Comparison of ENCODE assay signal across 9 cellular contexts in genomic region chr10:132575320-132576201, GRCh38. TPM values are rescaled to one million over a fixed set of nuclear protein-coding genes. Genes with fewer than 3 reads are reported as not detected.
A peak's percentile ranks its signal among the peaks of the same experiment; 100 is the strongest.
DNase-seq lines count a peak whose midpoint lies in the region; TF ChIP-seq lines count a peak whose summit lies in the region.
"Had no signal": no experiment of that assay in that cellular context is flagged by ENCODE, and none has a peak within 500 bp of the region (broad histone marks: within the 10 kb centered on the region; RNA-seq: fewer than 3 reads in every experiment).

No MANE protein-coding gene starts in this region.

- H3K4me3 ChIP-seq in HEK293 (ENCODE audit: low read depth, low read length) (no peak overlapping the region), mucosa of stomach (ENCODE audit: low read length) (no peak overlapping the region)
- H3K4me3 ChIP-seq: adrenal gland had no signal

- POLR2A ChIA-PET in activated CD4-positive, alpha-beta T cell treated with anti-CD3 and anti-CD28 coated beads, Interleukin-2, amount 10 ng/mL, durations not matched to agents 7 days and 5 days (lab: Charles Lee) = no interaction called here
- POLR2A ChIA-PET in HEK293 (lab: Yijun Ruan, JAX) = no interaction called here

- no peak overlapping the region for H3K27ac Mint-ChIP-seq in activated CD4-positive, alpha-beta T cell treated with anti-CD3 and anti-CD28 coated beads, Interleukin-2, amount 10 ng/mL, durations not matched to agents 7 days and 5 days
- peak overlapping the region; percentile 75 for H3K27ac Mint-ChIP-seq in chondrocyte (ENCODE audit: unreplicated experiment)

- H3K9me3 Mint-ChIP-seq in activated CD4-positive, alpha-beta T cell treated with anti-CD3 and anti-CD28 coated beads, Interleukin-2, amount 10 ng/mL, durations not matched to agents 7 days and 5 days = no peaks in the 10 kb centered on the region
- H3K9me3 Mint-ChIP-seq in chondrocyte (ENCODE audit: low read depth) = no peaks in the 10 kb centered on the region

- peak; percentile 43 to 50 for DNase-seq in activated CD4-positive, alpha-beta T cell treated with anti-CD3 and anti-CD28 coated beads, Interleukin-2, amount 50 U/mL, for 48 hours
- DNase-seq in activated CD4-positive, alpha-beta T cell treated with anti-CD3 and anti-CD28 coated beads, Interleukin-2, amount 10 ng/mL, durations not matched to agents 7 days and 5 days = no peak
- peak; percentile 92 for DNase-seq in NOMO-1 treated with DMSO at 0.1 percent for 48 hours (lab: John Stamatoyannopoulos, UW; ENCODE audit: unreplicated experiment)
- peak; percentile 68 for DNase-seq in chondrocyte (ENCODE audit: low spot score)
- DNase-seq in NCI-H446 (lab: John Stamatoyannopoulos, UW) = no peak
- DNase-seq in epidermal melanocyte (ENCODE audit: insufficient read length, low spot score) = no peak

- H3K27ac ChIP-seq in HEK293 (ENCODE audit: extremely low read depth, low read depth, low read length) = peak overlapping the region; percentile 57

- H3K9me3 ChIP-seq in HEK293 (ENCODE audit: control insufficient read depth, insufficient read depth, low read depth, low read length) = no peaks in the 10 kb centered on the region
- H3K9me3 ChIP-seq in mucosa of stomach (ENCODE audit: control insufficient read depth, low read length) = no peaks in the 10 kb centered on the region
- H3K9me3 ChIP-seq: adrenal gland had no signal

- H3K36me3 Mint-ChIP-seq in activated CD4-positive, alpha-beta T cell treated with anti-CD3 and anti-CD28 coated beads, Interleukin-2, amount 10 ng/mL, durations not matched to agents 7 days and 5 days (ENCODE audit: low read depth) = no peaks in the 10 kb centered on the region
- no peaks in the 10 kb centered on the region for H3K36me3 Mint-ChIP-seq in chondrocyte (ENCODE audit: low read depth)

- peaks cover 5% of the 10 kb centered on the region for H3K27me3 Mint-ChIP-seq in activated CD4-positive, alpha-beta T cell treated with anti-CD3 and anti-CD28 coated beads, Interleukin-2, amount 10 ng/mL, durations not matched to agents 7 days and 5 days
- no peaks in the 10 kb centered on the region for H3K27me3 Mint-ChIP-seq in chondrocyte (ENCODE audit: low read depth)

- no peaks in the 10 kb centered on the region for H3K27me3 ChIP-seq in mucosa of stomach (ENCODE audit: control insufficient read depth, insufficient read depth, low read length)
- H3K27me3 ChIP-seq: adrenal gland had no signal

- TF ChIP-seq CTCF in HEK293 (tag by site-specific recombination; IDR thresholded peaks at IDR 0.05) = no peak
- TF ChIP-seq CTCF in chondrocyte (IDR thresholded peaks at IDR 0.05) = no peak

- CTCF ChIA-PET in activated CD4-positive, alpha-beta T cell treated with anti-CD3 and anti-CD28 coated beads, Interleukin-2, amount 10 ng/mL, durations not matched to agents 7 days and 5 days (lab: Charles Lee) = no interaction called here
- CTCF ChIA-PET in HEK293 (lab: Yijun Ruan, JAX) = interaction anchor here (0.6 kb wide), 3 partner anchors 63 to 154 kb away, joined by 3 to 4 read pairs (median 4); no protein-coding TSS in a partner anchor

- H3K9ac ChIP-seq in mucosa of stomach (ENCODE audit: low read length) = peak overlapping the region; percentile 9

- H3K36me3 ChIP-seq in HEK293 (ENCODE audit: control insufficient read depth in 2 of 2, insufficient read depth in 1 of 2, low read length in 2 of 2) = no peaks in the 10 kb centered on the region
- no peaks in the 10 kb centered on the region for H3K36me3 ChIP-seq in mucosa of stomach (ENCODE audit: control insufficient read depth, insufficient read depth, low read length)
- H3K36me3 ChIP-seq: adrenal gland had no signal

- H3K4me1 ChIP-seq in HEK293 (ENCODE audit: control insufficient read depth, insufficient read depth, low read length) (peaks cover 13% of the 10 kb centered on the region), mucosa of stomach (ENCODE audit: control insufficient read depth, insufficient read depth, low read length) (peaks cover 57% of the 10 kb centered on the region)

- peaks cover 15% of the 10 kb centered on the region for H3K4me1 Mint-ChIP-seq in activated CD4-positive, alpha-beta T cell treated with anti-CD3 and anti-CD28 coated beads, Interleukin-2, amount 10 ng/mL, durations not matched to agents 7 days and 5 days
- H3K4me1 Mint-ChIP-seq in chondrocyte (ENCODE audit: low read depth) = peaks cover 5% of the 10 kb centered on the region

- no peak overlapping the region for H3K4me3 Mint-ChIP-seq in activated CD4-positive, alpha-beta T cell treated with anti-CD3 and anti-CD28 coated beads, Interleukin-2, amount 10 ng/mL, durations not matched to agents 7 days and 5 days
- peak overlapping the region; percentile 28 for H3K4me3 Mint-ChIP-seq in chondrocyte (ENCODE audit: unreplicated experiment)

TF ChIP-seq in HEK293, 187 proteins besides CTCF, POLR2A, EP300 and RAD21 (continues in another document):
- TF ChIP-seq BCL11A (tag by site-specific recombination; IDR thresholded peaks at IDR 0.05; ENCODE audit: low read depth) (no peak), ZNF23 (tag by site-specific recombination; IDR thresholded peaks at IDR 0.05; ENCODE audit: borderline replicate concordance) (no peak), PRDM4 (tag by site-specific recombination; IDR thresholded peaks at IDR 0.05) (no peak), TRIM28 (IDR thresholded peaks at IDR 0.05; ENCODE audit: borderline replicate concordance, low read length) (peak; percentile 49; the same call in 1 of the 2 replicates), SP3 (tag by site-specific recombination; IDR thresholded peaks at IDR 0.05) (no peak), ZEB2 (tag by site-specific recombination; IDR thresholded peaks at IDR 0.05) (peak; percentile 42), MZF1 (tag by site-specific recombination; IDR thresholded peaks at IDR 0.05; ENCODE audit: borderline replicate concordance) (no peak; the same call in 1 of the 2 replicates), ZFP69B (tag by site-specific recombination; IDR thresholded peaks at IDR 0.05) (no peak), RBAK (tag by site-specific recombination; IDR thresholded peaks at IDR 0.05) (no peak), ZNF274 (IDR thresholded peaks at IDR 0.05; ENCODE audit: low read length) (no peak), ZNF274 (tag by site-specific recombination; IDR thresholded peaks at IDR 0.05; ENCODE audit: borderline replicate concordance) (no peak), ZNF747 (tag by site-specific recombination; IDR thresholded peaks at IDR 0.05) (no peak), ZNF707 (tag by site-specific recombination; IDR thresholded peaks at IDR 0.05) (no peak), ZNF146 (tag by site-specific recombination; IDR thresholded peaks at IDR 0.05) (no peak), ZBTB1 (tag by site-specific recombination; IDR thresholded peaks at IDR 0.05) (no peak), TCF7L2 (IDR thresholded peaks at IDR 0.05; ENCODE audit: borderline replicate concordance, low read depth, low read length) (no peak), ZNF202 (tag by site-specific recombination; IDR thresholded peaks at IDR 0.05; ENCODE audit: borderline replicate concordance) (no peak), OSR2 (tag by site-specific recombination; IDR thresholded peaks at IDR 0.05) (0 out of 2 replicates have a peak, but pooled peaks have one; percentile 34), ZNF645 (tag by site-specific recombination; IDR thresholded peaks at IDR 0.05) (no peak), ZNF510 (tag by site-specific recombination; IDR thresholded peaks at IDR 0.05; ENCODE audit: insufficient replicate concordance) (no peak), ZNF843 (tag by site-specific recombination; IDR thresholded peaks at IDR 0.05) (no peak)
- TF ChIP-seq, protein P1, sequence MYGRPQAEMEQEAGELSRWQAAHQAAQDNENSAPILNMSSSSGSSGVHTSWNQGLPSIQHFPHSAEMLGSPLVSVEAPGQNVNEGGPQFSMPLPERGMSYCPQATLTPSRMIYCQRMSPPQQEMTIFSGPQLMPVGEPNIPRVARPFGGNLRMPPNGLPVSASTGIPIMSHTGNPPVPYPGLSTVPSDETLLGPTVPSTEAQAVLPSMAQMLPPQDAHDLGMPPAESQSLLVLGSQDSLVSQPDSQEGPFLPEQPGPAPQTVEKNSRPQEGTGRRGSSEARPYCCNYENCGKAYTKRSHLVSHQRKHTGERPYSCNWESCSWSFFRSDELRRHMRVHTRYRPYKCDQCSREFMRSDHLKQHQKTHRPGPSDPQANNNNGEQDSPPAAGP (tag by site-specific recombination; IDR thresholded peaks at IDR 0.05) = peak; percentile 32; the same call in 1 of the 2 replicates

RNA-seq across cellular contexts. Expression of gene INPP5A, which starts 38.0 kb away (rescaled TPM):
- total RNA-seq in activated CD4-positive, alpha-beta T cell treated with anti-CD3 and anti-CD28 coated beads, Interleukin-2, amount 10 ng/mL, durations not matched to agents 7 days and 5 days = 1 to 10 TPM; 9.1 to 9.9 TPM
- total RNA-seq in chondrocyte = 29.5 to 40.6 TPM (median 40.1 TPM) in 3 replicates

Comparison
In these comparisons a context has a peak if more than half of its experiments do, and no peak if none do; other contexts are left out.
1. DNase-seq: peak in activated CD4-positive, alpha-beta T cell treated with anti-CD3 and anti-CD28 coated beads, Interleukin-2, amount 50 U/mL, for 48 hours (2 of 2), NOMO-1 treated with DMSO at 0.1 percent for 48 hours (single experiment) and chondrocyte (single experiment); none in activated CD4-positive, alpha-beta T cell treated with anti-CD3 and anti-CD28 coated beads, Interleukin-2, amount 10 ng/mL, durations not matched to agents 7 days and 5 days (single experiment), NCI-H446 (0 of 2) and epidermal melanocyte (single experiment).